In genomic region chr7:76234282-76234584, GRCh38 we compare ENCODE assay signal across 16 cellular contexts. TPM values are rescaled to one million over a fixed set of nuclear protein-coding genes. Genes with fewer than 3 reads are reported as not detected.
DNase-seq lines count a peak whose midpoint lies in the region; ATAC-seq and TF ChIP-seq lines count a peak whose summit lies in the region.
"Had no signal": no experiment of that assay in that cellular context is flagged by ENCODE, and none has a peak within 500 bp of the region (broad histone marks: within the 10 kb centered on the region; RNA-seq: fewer than 3 reads in every experiment).

No MANE protein-coding gene starts in this region.

- H3K4me2 ChIP-seq in H9 (ENCODE audit: insufficient read depth, insufficient read length, low read length), result peak overlapping the region; percentile 83

- H2BK5ac ChIP-seq in H9 (ENCODE audit: insufficient read length, low read length), result no peak overlapping the region

- peaks cover 20% of the 10 kb centered on the region for H3K4me1 ChIP-seq in H9 (ENCODE audit: insufficient read depth, low read length)
- H3K4me1 ChIP-seq in foreskin keratinocyte, result no peaks in the 10 kb centered on the region

- no peak overlapping the region for H2AK5ac ChIP-seq in H9 (ENCODE audit: insufficient read length, low read length)

- POLR2A ChIA-PET in naive thymus-derived CD8-positive, alpha-beta T cell (lab: Charles Lee), result no interaction called here

- H2BK15ac ChIP-seq in H9 (ENCODE audit: low read depth, low read length), result no peak overlapping the region

- H3K79me2 ChIP-seq in H9 (ENCODE audit: insufficient read depth, low read length), result no peaks in the 10 kb centered on the region

- WGBS in H9 (ENCODE audit: extremely low coverage, insufficient read length, low lambda C conversion rate), result no CpG with 5 or more reads among the region's 4 CpGs

- no peak overlapping the region for H3K27ac Mint-ChIP-seq in T-helper 1 cell treated with Interleukin-12 subunit alpha and Interleukin-12 subunit beta and Interleukin-4 antibody, amounts not matched to agents 30 μg/mL and 1 μg/mL, for 36 hours
- H3K27ac Mint-ChIP-seq in H9 (peak overlapping the region; percentile 62 to 92 (median 86); a peak in 6 of 7 replicates), brain (peak overlapping the region in 4 of 5 experiments; percentile 28 to 96 (median 90))
- peak overlapping the region in 1 of 10 donors; percentile 42 for H3K27ac Mint-ChIP-seq in naive thymus-derived CD8-positive, alpha-beta T cell

- H3T11ph ChIP-seq in H9 (ENCODE audit: low read length), result no peak overlapping the region

- peak overlapping the region; percentile 26 for H3K4me3 Mint-ChIP-seq in T-helper 1 cell treated with Interleukin-12 subunit alpha and Interleukin-12 subunit beta and Interleukin-4 antibody, amounts not matched to agents 30 μg/mL and 1 μg/mL, for 36 hours
- H3K4me3 Mint-ChIP-seq in H9, result peak overlapping the region; percentile 55 to 74
- peak overlapping the region in 4 of 5 experiments; percentile 55 to 77 (median 70) for H3K4me3 Mint-ChIP-seq in brain
- peak overlapping the region in 8 of 10 donors; percentile 55 to 71 (median 60) for H3K4me3 Mint-ChIP-seq in naive thymus-derived CD8-positive, alpha-beta T cell

- no peak overlapping the region for H2BK20ac ChIP-seq in H9 (ENCODE audit: low read depth, low read length, poor library complexity, severe bottlenecking)

- no peak overlapping the region for H3K9ac ChIP-seq in H9 (ENCODE audit: extremely low read depth, insufficient read length, low read length)
- H3K9ac ChIP-seq: KMS-11 had no signal

- H3K27me3 ChIP-seq in H9 (ENCODE audit: insufficient read depth, low read length) (no peaks in the 10 kb centered on the region), foreskin keratinocyte (peaks cover 19% of the 10 kb centered on the region)

- no peak overlapping the region for H2BK120ac ChIP-seq in H9 (ENCODE audit: low read depth, low read length, poor library complexity, severe bottlenecking)

- no peaks in the 10 kb centered on the region for H3K9me3 ChIP-seq in H9 (ENCODE audit: control insufficient read depth, low read depth, low read length)

- H3K9me3 Mint-ChIP-seq in T-helper 1 cell treated with Interleukin-12 subunit alpha and Interleukin-12 subunit beta and Interleukin-4 antibody, amounts not matched to agents 30 μg/mL and 1 μg/mL, for 36 hours, result no peaks in the 10 kb centered on the region
- H3K9me3 Mint-ChIP-seq in H9 (no peaks in the 10 kb centered on the region; a peak in 2 of 5 replicates), brain (peaks cover 0 to 12% (median 0%) of the 10 kb centered on the region in 5 experiments)
- peaks cover 0 to 4% (median 0%) of the 10 kb centered on the region in 9 donors for H3K9me3 Mint-ChIP-seq in naive thymus-derived CD8-positive, alpha-beta T cell

- peaks cover 5% of the 10 kb centered on the region for H3K23me2 ChIP-seq in H9 (ENCODE audit: insufficient read length, low read depth, low read length, poor library complexity, severe bottlenecking)

- H3K27ac ChIP-seq in H9 (ENCODE audit: insufficient read length, low read depth, low read length) (no peak overlapping the region), foreskin keratinocyte (no peak overlapping the region)
- H3K27ac ChIP-seq: C4-2B, KMS-11 had no signal

- ATAC-seq in naive thymus-derived CD8-positive, alpha-beta T cell, result no peak
- no peak for ATAC-seq in foreskin keratinocyte

- peaks cover 50% of the 10 kb centered on the region for H3K27me3 Mint-ChIP-seq in T-helper 1 cell treated with Interleukin-12 subunit alpha and Interleukin-12 subunit beta and Interleukin-4 antibody, amounts not matched to agents 30 μg/mL and 1 μg/mL, for 36 hours (ENCODE audit: low read depth)
- H3K27me3 Mint-ChIP-seq in H9 (ENCODE audit: low read depth) (peaks cover 6% of the 10 kb centered on the region), brain (peaks cover 16% of the 10 kb centered on the region)
- H3K27me3 Mint-ChIP-seq in naive thymus-derived CD8-positive, alpha-beta T cell, result peaks cover 39 to 84% (median 55%) of the 10 kb centered on the region in 5 donors

- H4K8ac ChIP-seq in H9 (replicated peaks; ENCODE audit: insufficient read length, low read depth, low read length), result no peak overlapping the region

- H3K36me3 Mint-ChIP-seq in T-helper 1 cell treated with Interleukin-12 subunit alpha and Interleukin-12 subunit beta and Interleukin-4 antibody, amounts not matched to agents 30 μg/mL and 1 μg/mL, for 36 hours (ENCODE audit: low read depth), result no peaks in the 10 kb centered on the region
- H3K36me3 Mint-ChIP-seq in H9 (ENCODE audit: insufficient read depth in 1 of 3, low read depth in 3 of 3) (no peaks in the 10 kb centered on the region), brain (peaks cover 6% of the 10 kb centered on the region)
- H3K36me3 Mint-ChIP-seq in naive thymus-derived CD8-positive, alpha-beta T cell, result peaks cover 0 to 5% (median 0%) of the 10 kb centered on the region in 3 donors

- DNase-seq in T-helper 1 cell (no peak), H9 (no peak), foreskin keratinocyte (no peak), GM19240 (ENCODE audit: insufficient read length, low spot score) (no peak), GM03348 (ENCODE audit: low spot score) (no peak)
- no peak for DNase-seq in naive thymus-derived CD8-positive, alpha-beta T cell
- DNase-seq: 8988T; activated CD8-positive, alpha-beta memory T cell treated with anti-CD3 and anti-CD28 coated beads, Interleukin-2, amount 50 U/mL, for 48 hours; DND-41; foreskin fibroblast; NCI-H1092 treated with DMSO at 0.1 percent for 48 hours; NCI-H2107 had no signal

- no peak overlapping the region for H3K23ac ChIP-seq in H9 (ENCODE audit: insufficient read length, low read depth, low read length)

- TF ChIP-seq CTCF in H9 (conservative IDR thresholded peaks at IDR 0.05) (no peak), brain (conservative IDR thresholded peaks at IDR 0.05) (no peak), foreskin keratinocyte (conservative IDR thresholded peaks at IDR 0.05) (no peak)

- H3K79me1 ChIP-seq in H9 (ENCODE audit: insufficient read depth, low read depth, low read length, poor library complexity, severe bottlenecking), result no peaks in the 10 kb centered on the region

- no peak overlapping the region for H3K14ac ChIP-seq in H9 (ENCODE audit: insufficient read depth, low read length)

- no peak overlapping the region for H2BK12ac ChIP-seq in H9 (ENCODE audit: insufficient read length, low read depth, low read length)

- peaks cover 6% of the 10 kb centered on the region for H3K4me1 Mint-ChIP-seq in T-helper 1 cell treated with Interleukin-12 subunit alpha and Interleukin-12 subunit beta and Interleukin-4 antibody, amounts not matched to agents 30 μg/mL and 1 μg/mL, for 36 hours (ENCODE audit: low read depth)
- H3K4me1 Mint-ChIP-seq in H9 (peaks cover 55 to 66% of the 10 kb centered on the region in 2 experiments), brain (peaks cover 54% of the 10 kb centered on the region)
- peaks cover 0 to 11% (median 4%) of the 10 kb centered on the region in 4 donors for H3K4me1 Mint-ChIP-seq in naive thymus-derived CD8-positive, alpha-beta T cell

- H4K5ac ChIP-seq in H9 (ENCODE audit: insufficient read length, low read depth, low read length), result no peak overlapping the region

- H3K4ac ChIP-seq in H9 (ENCODE audit: low read depth, low read length), result no peak overlapping the region; the same call in 1 of the 2 replicates

- H2AFZ ChIP-seq in H9 (ENCODE audit: low read length), result no peak overlapping the region

- no peak overlapping the region for H4K91ac ChIP-seq in H9 (ENCODE audit: insufficient read length, low read depth, low read length)

- no peak overlapping the region for H3K56ac ChIP-seq in H9 (ENCODE audit: insufficient read length, low read depth, low read length)

- H4K20me1 ChIP-seq in H9 (ENCODE audit: control insufficient read depth, insufficient read depth, insufficient read length), result no peaks in the 10 kb centered on the region

- H3K18ac ChIP-seq in H9 (ENCODE audit: insufficient read length, low read depth, low read length), result peak overlapping the region; percentile 75

RNA-seq across cellular contexts. Expression of gene SRRM3, which starts 32.5 kb away (rescaled TPM):
- 10.7 and 11.0 TPM in 2 replicates for total RNA-seq in H9 (2021)
- 20.5 TPM for polyA plus RNA-seq in brain (ENCODE audit: insufficient read depth, low read depth, low replicate concordance)
- not detected for total RNA-seq in naive thymus-derived CD8-positive, alpha-beta T cell
- not detected for polyA plus RNA-seq in naive thymus-derived CD8-positive, alpha-beta T cell
- total RNA-seq in foreskin keratinocyte, result 0.92 and 1.2 TPM in 2 replicates
- polyA plus RNA-seq in foreskin keratinocyte, result 0.92 and 1.3 TPM in 2 replicates
